In genomic region chr17:1492249-1493206, GRCh38 we compare ENCODE assay signal across 9 cellular contexts. TPM values are rescaled to one million over a fixed set of nuclear protein-coding genes. Genes with fewer than 3 reads are reported as not detected.
A peak's percentile ranks its signal among the peaks of the same experiment; 100 is the strongest.
DNase-seq lines count a peak whose midpoint lies in the region; ATAC-seq, FAIRE-seq and TF ChIP-seq lines count a peak whose summit lies in the region.
"Had no signal": no experiment of that assay in that cellular context is flagged by ENCODE, and none has a peak within 500 bp of the region (broad histone marks: within the 10 kb centered on the region; RNA-seq: fewer than 3 reads in every experiment).

Gene MYO1C (minus strand): TSS chr17:1492686. CDS start chr17:1492487, 199 bp downstream.

- peaks cover 13% of the 10 kb centered on the region for H3K79me2 ChIP-seq in HepG2 (ENCODE audit: insufficient read depth, low read length)

- H4K20me1 ChIP-seq in HepG2 (ENCODE audit: insufficient read depth, low read length) = no peaks in the 10 kb centered on the region

- no peak within 1 kb of the TSS for H2AFZ ChIP-seq in HepG2 (ENCODE audit: low read length)

- H3K4me3 ChIP-seq in bronchial epithelial cell (ENCODE audit: low read depth, low read length) (peak within 1 kb of the TSS; percentile 91), HepG2 (replicated peaks in 1 of 3; ENCODE audit: insufficient read depth in 1 of 3, low read depth in 2 of 3, low read length in 3 of 3) (peak within 1 kb of the TSS; percentile 53 to 92 (median 69); a peak in 5 of 6 replicates), testis (peak within 1 kb of the TSS; percentile 51 to 63)

- no peak for DNase-seq in activated CD8-positive, alpha-beta memory T cell treated with anti-CD3 and anti-CD28 coated beads, Interleukin-2, amount 50 U/mL, for 4 hours
- DNase-seq in bronchial epithelial cell (ENCODE audit: low read depth) (no peak), HepG2 (ENCODE audit: low spot score) (no peak), testis (no peak), kidney glomerular epithelial cell (lab: John Stamatoyannopoulos, UW) (no peak)
- DNase-seq in activated effector memory CD4-positive, alpha-beta T cell treated with anti-CD3 and anti-CD28 coated beads, Interleukin-2, amount 50 U/mL, for 16 hours = no peak

- in situ Hi-C loops in HepG2 (cut with HindIII; ENCODE audit: extremely low pct_ligation_motif_present, low pct_unique_long_range_greater_than_20kb) = no loop called here

- H3K36me3 ChIP-seq in bronchial epithelial cell (ENCODE audit: control insufficient read depth, insufficient read depth, low read length) (peaks cover 7% of the 10 kb centered on the region), HepG2 (replicated peaks in 1 of 2; ENCODE audit: control insufficient read depth in 1 of 2, insufficient read depth in 2 of 2, low read length in 2 of 2) (no peaks in the 10 kb centered on the region), testis (ENCODE audit: low read depth, missing control alignments) (no peaks in the 10 kb centered on the region)

- peak within 1 kb of the TSS; percentile 76 for H3K9ac ChIP-seq in HepG2 (ENCODE audit: insufficient read depth, low read depth, low read length)

- peaks cover 43% of the 10 kb centered on the region for H3K4me1 ChIP-seq in HepG2 (ENCODE audit: insufficient read depth, low read length)
- peaks cover 25% of the 10 kb centered on the region for H3K4me1 ChIP-seq in testis

- peak; percentile 17 for ATAC-seq in HepG2
- no peak for ATAC-seq in GM18907 (IDR thresholded peaks at IDR 0.05; ENCODE audit: unreplicated experiment)

- no TSS peak for BruUV-seq in HepG2 (replicated peaks; lab: Mats Ljungman, UMichigan)

- H3K9me3 ChIP-seq in HepG2 (ENCODE audit: low read length) (no peaks in the 10 kb centered on the region), testis (no peaks in the 10 kb centered on the region)

- peak within 1 kb of the TSS; percentile 19 for H3K27ac ChIP-seq in HepG2 (ENCODE audit: extremely low read length, insufficient read depth, low read length)
- H3K27ac ChIP-seq in testis = peak within 1 kb of the TSS; percentile 18 to 84

- H3K27me3 ChIP-seq in bronchial epithelial cell (ENCODE audit: control insufficient read depth, insufficient read depth, low read length) = no peaks in the 10 kb centered on the region
- H3K27me3 ChIP-seq in HepG2 (ENCODE audit: control insufficient read depth in 1 of 2, insufficient read depth in 2 of 2, low read length in 2 of 2) = no peaks in the 10 kb centered on the region; a peak in 1 of 5 replicates
- no peaks in the 10 kb centered on the region for H3K27me3 ChIP-seq in testis

- CTCF ChIA-PET in activated CD8-positive, alpha-beta memory T cell treated with anti-CD3 and anti-CD28 coated beads for 36 hours (lab: Charles Lee) = interaction anchor here (1.0 to 1.4 kb wide), 2 partner anchors 24 to 127 kb away, joined by 3 to 5 read pairs; partner anchors contain the start of gene INPP5K
- CTCF ChIA-PET in HepG2 (lab: Yijun Ruan, JAX; ENCODE audit: low intra/inter-chr PET ratio, low total read pairs) = no interaction called here

- FAIRE-seq in bronchial epithelial cell (lab: Jason Lieb, UNC) (no peak), HepG2 (lab: Jason Lieb, UNC) (no peak)
- FAIRE-seq: G401.6 had no signal

- WGBS in HepG2 (ENCODE audit: low lambda C conversion rate) = 58% methylated on average over 15 of the region's 35 CpGs
- WGBS in testis, 2 donors = 53 to 66% methylated on average over 25 to 26 of the region's 35 CpGs

- TF ChIP-seq POLR2A in HepG2 (IDR thresholded peaks at IDR 0.05; ENCODE audit: insufficient read depth in 1 of 2, low read depth in 2 of 2, low read length in 2 of 2) = no peak
- no peak for TF ChIP-seq POLR2A in testis (IDR thresholded peaks at IDR 0.05)

- TF ChIP-seq RAD21 in HepG2 (CRISPR knock-in tag; IDR thresholded peaks at IDR 0.05) = no peak

- intact Hi-C loops in HepG2 (cut with micrococcal nuclease; ENCODE audit: unreplicated experiment) = no loop called here
- intact Hi-C loops in testis (cut with DNase I; ENCODE audit: low total_unique reads) = no loop called here

- no peak for TF ChIP-seq CTCF in bronchial epithelial cell (IDR thresholded peaks at IDR 0.05; ENCODE audit: insufficient read depth, low read length, severe bottlenecking)
- TF ChIP-seq CTCF in HepG2 (CRISPR knock-in tag; IDR thresholded peaks at IDR 0.05) = no peak
- TF ChIP-seq CTCF in testis (IDR thresholded peaks at IDR 0.05) = no peak

- peak within 1 kb of the TSS; percentile 99 for H3K4me2 ChIP-seq in HepG2 (ENCODE audit: low read depth, low read length)

- TF ChIP-seq EP300 in HepG2 (IDR thresholded peaks at IDR 0.05; ENCODE audit: low read depth in 2 of 2, low read length in 2 of 2) = no peak
- TF ChIP-seq EP300 in HepG2 (CRISPR knock-in tag; IDR thresholded peaks at IDR 0.05; ENCODE audit: borderline replicate concordance) = no peak

- POLR2A ChIA-PET in activated CD8-positive, alpha-beta memory T cell treated with anti-CD3 and anti-CD28 coated beads for 36 hours (lab: Charles Lee) = interaction anchor here (0.5 to 1.0 kb wide), 2 partner anchors 8 to 23 kb away, joined by 4 to 5 read pairs; partner anchors contain the start of gene INPP5K
- POLR2A ChIA-PET in HepG2 (lab: Yijun Ruan, JAX) = interaction anchor here (0.8 to 2.4 kb wide), 4 partner anchors 23 to 138 kb away, joined by 3 to 19 read pairs (median 4); partner anchors contain the start of genes CRK and INPP5K

TF ChIP-seq in HepG2, 621 proteins besides CTCF, POLR2A, EP300 and RAD21 (continues in another document):
- TF ChIP-seq ZNF30 (CRISPR knock-in tag; IDR thresholded peaks at IDR 0.05) (no peak), AHR (CRISPR knock-in tag; IDR thresholded peaks at IDR 0.05) (0 out of 2 replicates have a peak, but pooled peaks have one; percentile 46), FOXA3 (CRISPR knock-in tag; IDR thresholded peaks at IDR 0.05) (no peak), ZFP91 (CRISPR knock-in tag; IDR thresholded peaks at IDR 0.05; ENCODE audit: borderline replicate concordance) (peak; percentile 70; the same call in 1 of the 2 replicates), EEA1 (CRISPR knock-in tag; IDR thresholded peaks at IDR 0.05; ENCODE audit: borderline replicate concordance) (no peak)

RNA-seq across cellular contexts. Expression of gene MYO1C, which starts in this region (rescaled TPM):
- total RNA-seq in activated CD8-positive, alpha-beta memory T cell treated with anti-CD3 and anti-CD28 coated beads for 36 hours = 10 to 100 TPM; 30.4 to 31.4 TPM
- total RNA-seq in bronchial epithelial cell (80.3 and 90.5 TPM in 2 replicates), HepG2 (2016; rRNA removed; fragmentation: Illumina TruSeq; extraction: Trizol) (22.7 and 27.9 TPM in 2 replicates), testis (10 to 100 TPM; 45.0 to 68.3 TPM)
- total RNA-seq in HepG2 (2016; cell fraction: cytosol; rRNA removed; fragmentation: Illumina TruSeq; extraction: Trizol; ENCODE audit: low read depth) = 4.3 and 4.7 TPM in 2 replicates
- total RNA-seq in HepG2 (2016; cell fraction: insoluble cytoplasmic fraction; rRNA removed; fragmentation: Illumina TruSeq; extraction: Trizol) = 22.1 and 22.8 TPM in 2 replicates
- total RNA-seq in HepG2 (2016; cell fraction: membrane; rRNA removed; fragmentation: Illumina TruSeq; extraction: Trizol) = 12.6 and 13.8 TPM in 2 replicates
- 16.9 TPM in 2 replicates for total RNA-seq in HepG2 (2016; cell fraction: nucleus; rRNA removed; fragmentation: Illumina TruSeq; extraction: Trizol)
- polyA plus RNA-seq in HepG2 (2011; rRNA removed) (40.8 and 59.8 TPM in 2 replicates), testis (ENCODE audit: insufficient read depth, low read depth, low replicate concordance) (49.2 TPM)
- polyA plus RNA-seq in HepG2 (2011; cell fraction: cytosol; rRNA removed) = 29.8 and 37.1 TPM in 2 replicates
- polyA plus RNA-seq in HepG2 (2011; cell fraction: nucleus; rRNA removed) = 69.2 and 76.6 TPM in 2 replicates
- 26.4 and 32.7 TPM in 2 replicates for polyA plus RNA-seq in HepG2 (2012)
- polyA plus RNA-seq in HepG2 (2016; cell fraction: cytosol; fragmentation: Illumina TruSeq; extraction: Trizol; ENCODE audit: low read depth) = 3.1 and 3.2 TPM in 2 replicates
- 24.4 and 30.4 TPM in 2 replicates for polyA plus RNA-seq in HepG2 (2016; cell fraction: insoluble cytoplasmic fraction; fragmentation: Illumina TruSeq; extraction: Trizol; ENCODE audit: low read depth)
- 10.0 and 10.4 TPM in 2 replicates for polyA plus RNA-seq in HepG2 (2016; cell fraction: membrane; fragmentation: Illumina TruSeq; extraction: Trizol; ENCODE audit: low read depth)
- polyA plus RNA-seq in HepG2 (2016; cell fraction: nucleus; fragmentation: Illumina TruSeq; extraction: Trizol; ENCODE audit: insufficient read depth, low read depth) = 33.4 and 38.4 TPM in 2 replicates
- 118 and 247 TPM in 2 replicates for polyA minus RNA-seq in HepG2 (2011; rRNA and poly(A)+ RNA removed; ENCODE audit: low replicate concordance)
- polyA minus RNA-seq in HepG2 (2011; cell fraction: cytosol; rRNA and poly(A)+ RNA removed) = 37.2 and 50.5 TPM in 2 replicates
- polyA minus RNA-seq in HepG2 (2011; cell fraction: nucleus; rRNA and poly(A)+ RNA removed) = 49.2 and 53.7 TPM in 2 replicates
